27 cellular contexts compared by ENCODE assay signal in the genomic region with DNA sequence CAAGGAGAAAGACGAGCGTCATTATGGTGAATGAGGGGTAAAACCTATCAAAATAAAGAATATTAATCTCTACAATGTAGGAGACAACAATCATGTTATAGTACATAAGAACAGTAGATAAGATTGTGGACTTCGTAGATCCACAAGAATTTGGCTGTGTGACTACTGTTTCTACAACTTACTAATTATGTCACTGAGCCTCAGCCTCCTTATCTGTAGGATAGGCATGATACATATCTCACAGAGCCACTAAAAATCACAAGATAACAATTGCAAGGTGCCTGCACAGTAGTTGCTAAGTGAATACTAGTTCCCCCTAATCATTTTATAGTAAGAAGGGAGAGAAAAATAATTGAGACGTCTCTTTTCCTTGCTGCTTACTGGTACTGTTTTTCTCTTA.
"Had no signal": no experiment of that assay in that cellular context is flagged by ENCODE, and none has a peak within 500 bp of the region (broad histone marks: within the 10 kb centered on the region; RNA-seq: fewer than 3 reads in every experiment).

No MANE protein-coding gene starts in this region.

- DNase-seq: stimulated activated CD4-positive, alpha-beta T cell treated with anti-CD3 and anti-CD28 coated beads, Interleukin-2, amount 100 ng/mL, for 24 hours; stimulated activated CD4-positive, alpha-beta T cell treated with anti-CD3 and anti-CD28 coated beads, Interleukin-2, amount 100 ng/mL, for 48 hours; stimulated activated CD4-positive, alpha-beta T cell treated with anti-CD3 and anti-CD28 coated beads, Interleukin-4, amount 100 ng/mL, for 1 hour; stimulated activated CD4-positive, alpha-beta T cell treated with anti-CD3 and anti-CD28 coated beads, Interleukin-4, amount 100 ng/mL, for 24 hours; stimulated activated CD4-positive, alpha-beta T cell treated with anti-CD3 and anti-CD28 coated beads, Interleukin-4, amount 100 ng/mL, for 4 hours; stimulated activated naive B cell treated with anti-CD40 and anti-IgM and Interleukin-4, amounts not matched to agents 10 μg/mL and 1 μg/mL and 100 μg/mL, for 72 hours; stimulated activated naive CD4-positive, alpha-beta T cell; stimulated activated naive CD4-positive, alpha-beta T cell treated with Interleukin-2 at 50 U/mL for 16 hours; stimulated activated naive CD8-positive, alpha-beta T cell treated with anti-CD3 and anti-CD28 coated beads, Interleukin-15, amount 100 ng/mL, for 72 hours; stimulated activated naive CD8-positive, alpha-beta T cell treated with anti-CD3 and anti-CD28 coated beads, Interleukin-15, Interleukin-2, amounts not matched to agents 100 U/mL and 50 U/mL, for 24 hours; stomach; substantia nigra; testis; thyroid gland; tibial artery; transverse colon; upper lobe of left lung; upper lobe of right lung; uterus had no signal

- ATAC-seq: stimulated activated effector memory CD8-positive, alpha-beta T cell treated with anti-CD3 and anti-CD28 coated beads, Interleukin-12 subunit alpha, Interleukin-12 subunit beta, amount 100 ng/mL, for 72 hours; stimulated activated memory B cell treated with anti-CD40 and anti-IgM and Interleukin-4, amounts not matched to agents 10 μg/mL and 1 μg/mL and 100 μg/mL, for 72 hours; stimulated activated naive B cell treated with anti-CD40 and anti-IgM and Interleukin-4, amounts not matched to agents 10 μg/mL and 1 μg/mL and 100 μg/mL, for 72 hours; stimulated activated naive CD8-positive, alpha-beta T cell treated with anti-CD3 and anti-CD28 coated beads, Interleukin-15, amount 100 ng/mL, for 72 hours; stimulated activated naive CD8-positive, alpha-beta T cell treated with anti-CD3 and anti-CD28 coated beads, Interleukin-15, Interleukin-2, amounts not matched to agents 100 U/mL and 50 U/mL, for 24 hours; upper lobe of right lung had no signal

- H3K9me3 ChIP-seq: stomach, suprapubic skin, testis, thoracic aorta, thyroid gland, tibial artery, tibial nerve, transverse colon, upper lobe of left lung, upper lobe of right lung, uterus, vagina had no signal

- H3K36me3 ChIP-seq: thoracic aorta, thyroid gland, transverse colon, uterus had no signal

- H3K4me1 ChIP-seq: stomach, suprapubic skin, testis, thyroid gland, tibial nerve, transverse colon, upper lobe of left lung, upper lobe of right lung, uterus, vagina had no signal

- H3K4me3 ChIP-seq: stomach, suprapubic skin, testis, thoracic aorta, thyroid gland, tibial artery, tibial nerve, transverse colon, upper lobe of left lung, upper lobe of right lung, uterus, vagina had no signal

- H3K4me1 Mint-ChIP-seq: stimulated activated effector memory CD8-positive, alpha-beta T cell treated with anti-CD3 and anti-CD28 coated beads, Interleukin-12 subunit alpha, Interleukin-12 subunit beta, amount 100 ng/mL, for 72 hours; stimulated activated naive CD8-positive, alpha-beta T cell treated with anti-CD3 and anti-CD28 coated beads, Interleukin-15, amount 100 ng/mL, for 72 hours had no signal

- H3K27me3 Mint-ChIP-seq: stimulated activated memory B cell treated with anti-CD40 and anti-IgM and Interleukin-4, amounts not matched to agents 10 μg/mL and 1 μg/mL and 100 μg/mL, for 72 hours; stimulated activated naive B cell treated with anti-CD40 and anti-IgM and Interleukin-4, amounts not matched to agents 10 μg/mL and 1 μg/mL and 100 μg/mL, for 72 hours; stimulated activated naive CD8-positive, alpha-beta T cell treated with anti-CD3 and anti-CD28 coated beads, Interleukin-15, amount 100 ng/mL, for 72 hours; stimulated activated naive CD8-positive, alpha-beta T cell treated with anti-CD3 and anti-CD28 coated beads, Interleukin-15, Interleukin-2, amounts not matched to agents 100 ng/mL and 50 ng/mL, for 24 hours; type B pancreatic cell had no signal

- H3K9me3 Mint-ChIP-seq: stimulated activated effector memory CD8-positive, alpha-beta T cell treated with anti-CD3 and anti-CD28 coated beads, Interleukin-12 subunit alpha, Interleukin-12 subunit beta, amount 100 ng/mL, for 72 hours; stimulated activated memory B cell treated with anti-CD40 and anti-IgM and Interleukin-4, amounts not matched to agents 10 μg/mL and 1 μg/mL and 100 μg/mL, for 72 hours; stimulated activated naive B cell treated with anti-CD40 and anti-IgM and Interleukin-4, amounts not matched to agents 10 μg/mL and 1 μg/mL and 100 μg/mL, for 72 hours; stimulated activated naive CD8-positive, alpha-beta T cell treated with anti-CD3 and anti-CD28 coated beads, Interleukin-15, amount 100 ng/mL, for 72 hours; stimulated activated naive CD8-positive, alpha-beta T cell treated with anti-CD3 and anti-CD28 coated beads, Interleukin-15, Interleukin-2, amounts not matched to agents 100 ng/mL and 50 ng/mL, for 24 hours had no signal

- H3K4me3 Mint-ChIP-seq: stimulated activated effector memory CD8-positive, alpha-beta T cell treated with anti-CD3 and anti-CD28 coated beads, Interleukin-12 subunit alpha, Interleukin-12 subunit beta, amount 100 ng/mL, for 72 hours; stimulated activated memory B cell treated with anti-CD40 and anti-IgM and Interleukin-4, amounts not matched to agents 10 μg/mL and 1 μg/mL and 100 μg/mL, for 72 hours; stimulated activated naive B cell treated with anti-CD40 and anti-IgM and Interleukin-4, amounts not matched to agents 10 μg/mL and 1 μg/mL and 100 μg/mL, for 72 hours; stimulated activated naive CD8-positive, alpha-beta T cell treated with anti-CD3 and anti-CD28 coated beads, Interleukin-15, amount 100 ng/mL, for 72 hours; stimulated activated naive CD8-positive, alpha-beta T cell treated with anti-CD3 and anti-CD28 coated beads, Interleukin-15, Interleukin-2, amounts not matched to agents 100 ng/mL and 50 ng/mL, for 24 hours; type B pancreatic cell had no signal

- H3K27ac ChIP-seq: stomach, suprapubic skin, testis, thoracic aorta, thyroid gland, tibial artery, tibial nerve, transverse colon, upper lobe of left lung, upper lobe of right lung, uterus, vagina had no signal

- H3K27ac Mint-ChIP-seq: stimulated activated effector memory CD8-positive, alpha-beta T cell treated with anti-CD3 and anti-CD28 coated beads, Interleukin-12 subunit alpha, Interleukin-12 subunit beta, amount 100 ng/mL, for 72 hours; stimulated activated memory B cell treated with anti-CD40 and anti-IgM and Interleukin-4, amounts not matched to agents 10 μg/mL and 1 μg/mL and 100 μg/mL, for 72 hours; stimulated activated naive B cell treated with anti-CD40 and anti-IgM and Interleukin-4, amounts not matched to agents 10 μg/mL and 1 μg/mL and 100 μg/mL, for 72 hours; stimulated activated naive CD8-positive, alpha-beta T cell treated with anti-CD3 and anti-CD28 coated beads, Interleukin-15, amount 100 ng/mL, for 72 hours; stimulated activated naive CD8-positive, alpha-beta T cell treated with anti-CD3 and anti-CD28 coated beads, Interleukin-15, Interleukin-2, amounts not matched to agents 100 ng/mL and 50 ng/mL, for 24 hours; type B pancreatic cell had no signal

- H3K27me3 ChIP-seq: stomach, suprapubic skin, testis, thyroid gland, tibial artery, tibial nerve, transverse colon, upper lobe of left lung, upper lobe of right lung, uterus, vagina had no signal
